20 cellular contexts compared by ENCODE assay signal in the genomic region with DNA sequence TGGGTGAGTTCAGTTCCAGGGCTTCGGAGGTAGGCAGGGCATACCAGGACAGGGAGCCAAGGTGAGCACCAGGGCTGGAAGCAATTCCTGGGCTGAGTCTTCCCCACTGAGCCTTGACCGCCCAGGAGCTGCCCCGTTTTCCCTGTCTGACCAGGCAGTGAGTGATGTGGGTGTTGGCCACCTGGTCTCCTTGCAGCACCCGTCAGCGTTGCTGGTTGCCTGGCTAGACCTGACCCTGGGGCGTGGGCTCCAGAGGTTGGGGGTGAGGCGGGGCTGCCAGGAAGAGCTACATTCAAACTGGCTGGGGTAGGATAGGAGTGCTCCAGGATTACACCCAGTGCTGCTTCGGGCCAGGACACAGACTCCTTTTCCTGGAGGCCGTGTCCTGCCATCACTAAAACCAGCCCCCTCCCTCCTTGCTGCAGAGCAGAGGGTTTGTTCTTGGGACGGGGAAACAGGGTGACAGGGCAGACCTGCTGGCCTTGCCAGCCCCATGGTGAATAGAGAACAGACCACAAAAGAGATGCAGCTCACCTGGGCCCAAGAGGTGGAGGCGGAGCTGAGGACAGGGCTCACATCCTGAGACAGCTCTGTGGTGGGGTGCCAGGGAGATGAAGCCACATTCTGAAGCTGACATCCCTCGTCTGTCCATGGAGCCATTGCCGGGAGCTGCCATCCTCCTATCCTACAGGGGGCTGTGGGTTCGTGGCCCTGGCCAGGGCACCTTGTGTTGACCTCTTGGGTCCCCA. TPM values are rescaled to one million over a fixed set of nuclear protein-coding genes. Genes with fewer than 3 reads are reported as not detected.
"Had no signal": no experiment of that assay in that cellular context is flagged by ENCODE, and none has a peak within 500 bp of the region (broad histone marks: within the 10 kb centered on the region; RNA-seq: fewer than 3 reads in every experiment).

No MANE protein-coding gene starts in this region.

- H3K4me3 ChIP-seq: adrenal gland, dorsolateral prefrontal cortex, esophagus muscularis mucosa, hepatocyte, left lung, mucosa of descending colon, transverse colon had no signal

- H2AFZ ChIP-seq: hepatocyte had no signal

- H3K27ac ChIP-seq: adrenal gland, esophagus muscularis mucosa, hepatocyte, left lung, transverse colon had no signal

- H3K27me3 ChIP-seq: adrenal gland, dorsolateral prefrontal cortex, esophagus muscularis mucosa, hepatocyte, left lung, transverse colon had no signal

- H3K9me3 ChIP-seq: adrenal gland, esophagus muscularis mucosa, left lung, mucosa of descending colon, transverse colon had no signal

- H3K4me2 ChIP-seq: hepatocyte had no signal

- H3K4me1 ChIP-seq: adrenal gland, esophagus muscularis mucosa, left lung, transverse colon had no signal

- DNase-seq: activated CD4-positive, alpha-beta T cell treated with anti-CD3 and anti-CD28 coated beads, Interleukin-2, amount 10 ng/mL, durations not matched to agents 7 days and 5 days; activated CD4-positive, CD25-positive, alpha-beta regulatory T cell; activated CD8-positive, alpha-beta memory T cell treated with anti-CD3 and anti-CD28 coated beads for 24 hours; activated naive CD4-positive, alpha-beta T cell treated with anti-CD3 and anti-CD28 coated beads, Interleukin-2, amount 50 U/mL, for 16 hours; left lung; mammary epithelial cell; mucosa of descending colon; stimulated activated CD4-positive, alpha-beta T cell treated with anti-CD3 and anti-CD28 coated beads, Interleukin-4, amount 100 ng/mL, for 1 hour; stimulated activated naive CD4-positive, alpha-beta T cell treated with Interleukin-2 at 50 U/mL for 16 hours; transverse colon had no signal

RNA-seq across cellular contexts. Expression of a gene that starts 52.0 kb away (rescaled TPM):
- total RNA-seq: activated CD4-positive, alpha-beta T cell treated with anti-CD3 and anti-CD28 coated beads, Interleukin-2, amount 10 ng/mL, durations not matched to agents 7 days and 5 days; activated T-helper 2 cell treated with anti-CD3 and anti-CD28 coated beads, Interferon-gamma antibody, Interleukin-2, Interleukin-4, amounts not matched to agents 10 μg/mL and 5 μg/mL and 100 μg/mL, durations not matched to agents 14 hours and 24 hours and 36 hours; adrenal gland; dorsolateral prefrontal cortex; esophagus muscularis mucosa; fibroblast of villous mesenchyme; glomerular endothelial cell; hepatocyte; left lung; mammary epithelial cell; mucosa of descending colon; naive thymus-derived CD4-positive, alpha-beta T cell; skeletal muscle tissue; T-helper 2 cell treated with Interferon-gamma antibody and Interleukin-4, amounts not matched to agents 100 ng/mL and 5 ng/mL, for 36 hours; transverse colon had no signal
